ENCODE assay signal across 9 cellular contexts in the genomic region with DNA sequence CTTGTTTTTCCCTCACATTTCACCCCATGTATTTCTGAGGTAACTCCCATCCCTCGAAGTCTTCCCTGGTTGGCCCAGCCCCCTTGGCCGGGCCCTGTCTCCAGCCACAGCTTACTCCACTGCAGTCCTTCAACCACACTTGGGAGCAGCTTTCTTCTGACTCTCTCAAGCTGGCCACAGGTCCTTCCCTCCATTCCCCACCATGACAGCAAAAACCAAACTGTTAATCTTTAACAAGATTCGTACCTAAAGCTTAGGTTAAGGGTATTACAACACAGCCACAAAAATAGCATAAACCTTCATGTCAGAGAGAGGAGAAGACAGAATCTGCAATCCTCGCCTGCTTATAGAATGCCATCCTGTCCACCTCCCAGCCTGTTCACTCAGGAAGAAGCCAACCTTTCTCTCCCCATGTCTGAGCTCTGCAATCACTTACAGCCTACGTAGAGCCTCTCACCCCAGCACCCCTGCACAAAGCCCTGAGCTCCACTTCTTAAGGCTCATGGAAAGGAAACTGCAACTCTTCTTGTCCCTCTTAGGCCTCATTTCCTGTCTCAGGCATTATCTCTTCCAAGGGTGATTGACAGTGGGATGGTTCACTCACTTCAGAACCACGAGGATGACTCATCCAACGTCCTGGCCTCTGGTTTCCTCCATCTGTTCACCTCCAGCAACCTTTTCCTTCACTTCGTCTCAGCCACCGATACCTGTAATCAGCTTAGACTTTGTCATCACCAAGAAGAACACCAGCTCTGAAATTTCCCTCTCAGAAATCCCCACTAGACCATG.
DNase-seq lines count a peak whose midpoint lies in the region; ATAC-seq and TF ChIP-seq lines count a peak whose summit lies in the region.
"Had no signal": no experiment of that assay in that cellular context is flagged by ENCODE, and none has a peak within 500 bp of the region (broad histone marks: within the 10 kb centered on the region; RNA-seq: fewer than 3 reads in every experiment).

No MANE protein-coding gene starts in this region.

- peak; percentile 85 for ATAC-seq in GM21619 (IDR thresholded peaks at IDR 0.05; ENCODE audit: unreplicated experiment)

- peak overlapping the region; percentile 1 for H3K4me3 Mint-ChIP-seq in type B pancreatic cell

- peak; percentile 80 for DNase-seq in GM10248 (ENCODE audit: extremely low spot score)
- DNase-seq in HuH-7.5 (ENCODE audit: low spot score): peak; percentile 25
- DNase-seq in activated CD4-positive, alpha-beta T cell treated with anti-CD3 and anti-CD28 coated beads for 1 hour: peak; percentile 25
- peak; percentile 67 for DNase-seq in fibroblast of pulmonary artery (ENCODE audit: low read depth)
- no peak for DNase-seq in type B pancreatic cell (ENCODE audit: extremely low spot score, unreplicated experiment)
- no peak for DNase-seq in dorsolateral prefrontal cortex
- no peak for DNase-seq in HuH-7 (ENCODE audit: low spot score)

- H3K9me3 Mint-ChIP-seq in type B pancreatic cell: no peaks in the 10 kb centered on the region
- H3K9me3 Mint-ChIP-seq: IgD-negative memory B cell had no signal

- CTCF ChIA-PET in GM10248 (lab: Yijun Ruan, JAX): interaction anchor here (0.7 to 2.1 kb wide), 13 partner anchors 9 to 233 kb away, joined by 3 to 15 read pairs (median 3); a partner anchor contains a TSS

- no peaks in the 10 kb centered on the region for H3K27me3 ChIP-seq in dorsolateral prefrontal cortex

- TF ChIP-seq CTCF in GM10248 (IDR thresholded peaks at IDR 0.05; ENCODE audit: control extremely low read depth, extremely low read depth, low read depth, missing control alignments) (no peak), fibroblast of pulmonary artery (IDR thresholded peaks at IDR 0.05; ENCODE audit: low read length, missing control alignments) (no peak), type B pancreatic cell (conservative IDR thresholded peaks at IDR 0.05) (no peak), dorsolateral prefrontal cortex (IDR thresholded peaks at IDR 0.05 in 54 of 56, conservative IDR thresholded peaks at IDR 0.05 in 2 of 56; ENCODE audit: low read depth in 1 of 56, partially characterized antibody in 56 of 56) (no peak)

- peak overlapping the region in 10 of 59 donors; percentile 7 to 92 (median 80) for H3K27ac ChIP-seq in dorsolateral prefrontal cortex

- no peaks in the 10 kb centered on the region for H3K36me3 Mint-ChIP-seq in type B pancreatic cell

- intact Hi-C loops in dorsolateral prefrontal cortex (cut with DNase I): no loop called here

- no peaks in the 10 kb centered on the region for H3K27me3 Mint-ChIP-seq in type B pancreatic cell

- H3K4me3 ChIP-seq in fibroblast of pulmonary artery (replicated peaks; ENCODE audit: low read depth, low read length) (no peak overlapping the region), dorsolateral prefrontal cortex (no peak overlapping the region)

- H3K27ac Mint-ChIP-seq in type B pancreatic cell: peak overlapping the region; percentile 37
- H3K27ac Mint-ChIP-seq: IgD-negative memory B cell had no signal

- H3K4me1 Mint-ChIP-seq in type B pancreatic cell (ENCODE audit: unreplicated experiment): peaks cover 34% of the 10 kb centered on the region

- POLR2A ChIA-PET in GM10248 (lab: Yijun Ruan, JAX): interaction anchor here (0.6 to 1.1 kb wide), 4 partner anchors 88 to 258 kb away, joined by 3 read pairs; no protein-coding TSS in a partner anchor

Comparison
In these comparisons a context has a peak if more than half of its experiments do, and no peak if none do; other contexts are left out.
1. DNase-seq: peak in GM10248 (single experiment), HuH-7.5 (single experiment), activated CD4-positive, alpha-beta T cell treated with anti-CD3 and anti-CD28 coated beads for 1 hour (single experiment) and fibroblast of pulmonary artery (single experiment); none in type B pancreatic cell (single experiment), dorsolateral prefrontal cortex (0 of 10) and HuH-7 (single experiment).